ENCODE assay signal across 1 cellular context in the genomic region with DNA sequence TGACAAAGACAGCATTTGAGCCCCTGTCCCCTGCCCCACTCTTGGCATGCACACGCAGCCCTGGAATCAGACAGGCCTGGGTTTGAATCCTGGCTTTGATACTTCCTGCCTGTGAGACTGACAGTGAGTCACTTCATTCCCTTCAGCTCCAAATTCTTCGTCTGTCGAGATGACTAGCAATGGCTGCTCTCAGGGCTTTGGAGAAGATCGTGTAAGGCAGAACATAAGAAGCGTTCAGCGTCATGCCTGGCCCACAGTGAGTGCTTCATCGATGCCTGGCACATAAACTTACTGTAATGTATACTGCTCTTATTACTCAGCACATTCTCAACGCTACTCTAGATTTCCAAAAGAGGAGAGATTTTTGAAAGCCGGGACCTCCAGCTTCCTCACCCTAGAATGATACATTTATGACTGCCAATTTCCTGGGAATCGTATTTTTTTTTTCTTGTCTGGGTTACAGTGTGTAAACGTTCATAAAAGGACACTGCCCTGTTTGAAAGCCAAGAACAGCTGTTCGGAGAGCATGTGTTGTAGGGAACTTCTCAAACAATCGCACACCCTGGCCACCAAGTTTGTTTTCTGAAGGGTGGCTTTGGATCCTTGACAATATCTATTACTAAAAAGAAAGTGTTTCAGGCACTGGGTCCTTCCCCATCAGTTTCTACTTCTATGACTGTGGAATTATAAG.
TF ChIP-seq lines count a peak whose summit lies in the region.

No MANE protein-coding gene starts in this region.

TF ChIP-seq in K562, 482 proteins besides CTCF, POLR2A, EP300 and RAD21:
- TF ChIP-seq, protein P1, sequence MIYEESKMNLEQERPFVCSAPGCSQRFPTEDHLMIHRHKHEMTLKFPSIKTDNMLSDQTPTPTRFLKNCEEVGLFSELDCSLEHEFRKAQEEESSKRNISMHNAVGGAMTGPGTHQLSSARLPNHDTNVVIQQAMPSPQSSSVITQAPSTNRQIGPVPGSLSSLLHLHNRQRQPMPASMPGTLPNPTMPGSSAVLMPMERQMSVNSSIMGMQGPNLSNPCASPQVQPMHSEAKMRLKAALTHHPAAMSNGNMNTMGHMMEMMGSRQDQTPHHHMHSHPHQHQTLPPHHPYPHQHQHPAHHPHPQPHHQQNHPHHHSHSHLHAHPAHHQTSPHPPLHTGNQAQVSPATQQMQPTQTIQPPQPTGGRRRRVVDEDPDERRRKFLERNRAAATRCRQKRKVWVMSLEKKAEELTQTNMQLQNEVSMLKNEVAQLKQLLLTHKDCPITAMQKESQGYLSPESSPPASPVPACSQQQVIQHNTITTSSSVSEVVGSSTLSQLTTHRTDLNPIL (CRISPR knock-in tag; IDR thresholded peaks at IDR 0.05), result no peak
- TF ChIP-seq ZBTB11 (CRISPR knock-in tag; IDR thresholded peaks at IDR 0.05) (peak in 1 of 3 experiments; percentile 62; a peak in 2 of 6 replicates), YY1 (IDR thresholded peaks at IDR 0.05; ENCODE audit: borderline replicate concordance in 1 of 3, control insufficient read depth in 1 of 3, extremely low read depth in 1 of 3, insufficient read depth in 3 of 3, insufficient read length in 1 of 3, insufficient replicate concordance in 2 of 3, low read depth in 1 of 3, low read length in 2 of 3) (peak in 1 of 3 experiments; percentile 39)
